11 cellular contexts compared by ENCODE assay signal in genomic region chr1:53145619-53145941, GRCh38. TPM values are rescaled to one million over a fixed set of nuclear protein-coding genes. Genes with fewer than 3 reads are reported as not detected.
A peak's percentile ranks its signal among the peaks of the same experiment; 100 is the strongest.
DNase-seq lines count a peak whose midpoint lies in the region; ATAC-seq, FAIRE-seq and TF ChIP-seq lines count a peak whose summit lies in the region.
"Had no signal": no experiment of that assay in that cellular context is flagged by ENCODE, and none has a peak within 500 bp of the region (broad histone marks: within the 10 kb centered on the region; RNA-seq: fewer than 3 reads in every experiment).

No MANE protein-coding gene starts in this region.

- H3K27ac ChIP-seq in A549, result peak overlapping the region; percentile 94 to 96
- peak overlapping the region; percentile 65 for H3K27ac ChIP-seq in RWPE2 (ENCODE audit: poor library complexity, severe bottlenecking)
- peak overlapping the region; percentile 48 to 98 for H3K27ac ChIP-seq in kidney (ENCODE audit: low read depth in 2 of 2, low read length in 2 of 2)
- no peak overlapping the region for H3K27ac ChIP-seq in gastrocnemius medialis

- H3K36me3 ChIP-seq in RWPE2 (ENCODE audit: low read depth) (no peaks in the 10 kb centered on the region), kidney (ENCODE audit: control insufficient read depth in 1 of 2, insufficient read depth in 2 of 2, low read length in 2 of 2) (no peaks in the 10 kb centered on the region), gastrocnemius medialis (no peaks in the 10 kb centered on the region)

- DNase-seq in A549 (ENCODE audit: low read depth in 1 of 2, low spot score in 1 of 2) (no peak), RWPE2 (ENCODE audit: low spot score) (no peak), kidney (no peak), progenitor cell of endocrine pancreas (ENCODE audit: low spot score, unreplicated experiment) (no peak), sciatic nerve (ENCODE audit: low spot score) (no peak), NOMO-1 treated with dmso at 0.1 percent for 144 hours (lab: John Stamatoyannopoulos, UW; ENCODE audit: unreplicated experiment) (no peak), gastrocnemius medialis (no peak)
- DNase-seq: activated CD4-positive, alpha-beta T cell treated with anti-CD3 and anti-CD28 coated beads for 4 hours; activated T-cell treated with anti-CD3 and anti-CD28 coated beads, Interleukin-2, amount 50 U/mL, for 1 hour had no signal

- intact Hi-C loops in kidney (cut with DNase I) (no loop called here), sciatic nerve (cut with DNase I) (no loop called here), gastrocnemius medialis (cut with DNase I; ENCODE audit: low total_unique reads) (no loop called here)

- H3K4me3 ChIP-seq in A549, result no peak overlapping the region
- no peak overlapping the region for H3K4me3 ChIP-seq in RWPE2 (ENCODE audit: severe bottlenecking)
- no peak overlapping the region for H3K4me3 ChIP-seq in kidney (ENCODE audit: low read length in 2 of 2)
- H3K4me3 ChIP-seq in gastrocnemius medialis, result no peak overlapping the region

- H3K4me3 Mint-ChIP-seq in progenitor cell of endocrine pancreas (ENCODE audit: low read depth), result no peak overlapping the region

- H3K9me3 Mint-ChIP-seq in progenitor cell of endocrine pancreas (ENCODE audit: low read depth), result no peaks in the 10 kb centered on the region

- in situ Hi-C loops in gastrocnemius medialis (cut with MboI; ENCODE audit: low sequenced_read_pairs in 4 of 4), result no loop called here

- peak overlapping the region; percentile 60 for H3K27ac Mint-ChIP-seq in progenitor cell of endocrine pancreas

- CTCF ChIA-PET in A549 (lab: Yijun Ruan, JAX), result interaction anchor here (0.7 to 2.0 kb wide), 6 partner anchors 13 to 303 kb away, joined by 3 to 7 read pairs (median 3); no protein-coding TSS in a partner anchor

- H3K27me3 ChIP-seq in RWPE2 (ENCODE audit: insufficient read depth, poor library complexity, severe bottlenecking), result no peaks in the 10 kb centered on the region
- no peaks in the 10 kb centered on the region for H3K27me3 ChIP-seq in gastrocnemius medialis

- peak overlapping the region; percentile 86 for H3K4me2 ChIP-seq in A549

- no peaks in the 10 kb centered on the region for H3K9me3 ChIP-seq in A549
- no peaks in the 10 kb centered on the region for H3K9me3 ChIP-seq in RWPE2 (ENCODE audit: severe bottlenecking)
- no peaks in the 10 kb centered on the region for H3K9me3 ChIP-seq in kidney (ENCODE audit: control insufficient read depth in 1 of 2, low read length in 2 of 2)
- no peaks in the 10 kb centered on the region for H3K9me3 ChIP-seq in gastrocnemius medialis

- ATAC-seq in A549 (no peak), RWPE2 (ENCODE audit: low read depth) (no peak), sciatic nerve (no peak), GM19324 (IDR thresholded peaks at IDR 0.05; ENCODE audit: low FRiP score, unreplicated experiment) (no peak), gastrocnemius medialis (no peak)

- no peak for TF ChIP-seq EP300 in A549 (IDR thresholded peaks at IDR 0.05)

- H3K27me3 Mint-ChIP-seq in progenitor cell of endocrine pancreas, result peaks cover 49% of the 10 kb centered on the region

- peak; percentile 40; the same call in 1 of the 2 replicates for TF ChIP-seq POLR2A in A549 (IDR thresholded peaks at IDR 0.05; ENCODE audit: low read length)
- no peak for TF ChIP-seq POLR2A in gastrocnemius medialis (IDR thresholded peaks at IDR 0.05)

- FAIRE-seq in A549 (lab: Jason Lieb, UNC), result no peak
- FAIRE-seq in kidney (lab: Jason Lieb, UNC), result no peak

- TF ChIP-seq CTCF in A549 (IDR thresholded peaks at IDR 0.05) (no peak), RWPE2 (IDR thresholded peaks at IDR 0.05; ENCODE audit: poor library complexity, severe bottlenecking) (no peak), kidney (IDR thresholded peaks at IDR 0.05; ENCODE audit: borderline replicate concordance, extremely low read depth, insufficient read depth) (no peak), progenitor cell of endocrine pancreas (IDR thresholded peaks at IDR 0.05; ENCODE audit: unreplicated experiment) (no peak), gastrocnemius medialis (IDR thresholded peaks at IDR 0.05 in 4 of 5, conservative IDR thresholded peaks at IDR 0.05 in 1 of 5) (no peak)

- 16% methylated on average over 4 of the region's 5 CpGs for WGBS in A549 (ENCODE audit: missing lambda C conversion rate)

- no peaks in the 10 kb centered on the region for H3K36me3 Mint-ChIP-seq in progenitor cell of endocrine pancreas (ENCODE audit: insufficient read depth)

- no peak for TF ChIP-seq RAD21 in A549 (conservative IDR thresholded peaks at IDR 0.05 in 1 of 2, IDR thresholded peaks at IDR 0.05 in 1 of 2)

- no peak overlapping the region for H3K9ac ChIP-seq in kidney (ENCODE audit: low read length in 2 of 2)

- POLR2A ChIA-PET in A549 (lab: Yijun Ruan, JAX), result interaction anchor here (0.6 kb wide), 1 partner anchor 132 kb away, joined by 3 read pairs; no protein-coding TSS in a partner anchor

- H3K4me1 Mint-ChIP-seq in progenitor cell of endocrine pancreas (ENCODE audit: low read depth), result peaks cover 16% of the 10 kb centered on the region

- H3K4me1 ChIP-seq in A549 (peaks cover 44% of the 10 kb centered on the region), RWPE2 (ENCODE audit: insufficient read depth, poor library complexity, severe bottlenecking) (peaks cover 26% of the 10 kb centered on the region), kidney (ENCODE audit: control insufficient read depth in 1 of 2, insufficient read depth in 1 of 2, low read depth in 1 of 2, low read length in 2 of 2) (peaks cover 10% of the 10 kb centered on the region in 2 donors), gastrocnemius medialis (peaks cover 0 to 2% of the 10 kb centered on the region in 2 donors)

TF ChIP-seq in A549, 52 proteins besides CTCF, POLR2A, EP300 and RAD21:
- TF ChIP-seq MYC (IDR thresholded peaks at IDR 0.05; ENCODE audit: borderline replicate concordance, low read length), result no peak
- no peak for TF ChIP-seq MAFK (IDR thresholded peaks at IDR 0.05; ENCODE audit: partially characterized antibody)
- no peak for TF ChIP-seq BHLHE40 (IDR thresholded peaks at IDR 0.05; ENCODE audit: low read depth, low read length)
- TF ChIP-seq HOXB13 (CRISPR knock-in tag; IDR thresholded peaks at IDR 0.05; ENCODE audit: low read depth), result no peak
- TF ChIP-seq, protein P1, sequence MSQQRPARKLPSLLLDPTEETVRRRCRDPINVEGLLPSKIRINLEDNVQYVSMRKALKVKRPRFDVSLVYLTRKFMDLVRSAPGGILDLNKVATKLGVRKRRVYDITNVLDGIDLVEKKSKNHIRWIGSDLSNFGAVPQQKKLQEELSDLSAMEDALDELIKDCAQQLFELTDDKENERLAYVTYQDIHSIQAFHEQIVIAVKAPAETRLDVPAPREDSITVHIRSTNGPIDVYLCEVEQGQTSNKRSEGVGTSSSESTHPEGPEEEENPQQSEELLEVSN (IDR thresholded peaks at IDR 0.05; ENCODE audit: borderline replicate concordance, low read depth), result no peak
- no peak for TF ChIP-seq CHD2 (IDR thresholded peaks at IDR 0.05; ENCODE audit: low read length, partially characterized antibody)
- TF ChIP-seq MAZ (IDR thresholded peaks at IDR 0.05; ENCODE audit: borderline replicate concordance, low read depth, low read length), result no peak
- TF ChIP-seq PHF8 (IDR thresholded peaks at IDR 0.05; ENCODE audit: borderline replicate concordance, low read depth), result no peak
- TF ChIP-seq, protein P2, sequence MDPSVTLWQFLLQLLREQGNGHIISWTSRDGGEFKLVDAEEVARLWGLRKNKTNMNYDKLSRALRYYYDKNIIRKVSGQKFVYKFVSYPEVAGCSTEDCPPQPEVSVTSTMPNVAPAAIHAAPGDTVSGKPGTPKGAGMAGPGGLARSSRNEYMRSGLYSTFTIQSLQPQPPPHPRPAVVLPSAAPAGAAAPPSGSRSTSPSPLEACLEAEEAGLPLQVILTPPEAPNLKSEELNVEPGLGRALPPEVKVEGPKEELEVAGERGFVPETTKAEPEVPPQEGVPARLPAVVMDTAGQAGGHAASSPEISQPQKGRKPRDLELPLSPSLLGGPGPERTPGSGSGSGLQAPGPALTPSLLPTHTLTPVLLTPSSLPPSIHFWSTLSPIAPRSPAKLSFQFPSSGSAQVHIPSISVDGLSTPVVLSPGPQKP (IDR thresholded peaks at IDR 0.05; ENCODE audit: low read depth, low read length), result no peak
- no peak for TF ChIP-seq RARB (CRISPR knock-in tag; IDR thresholded peaks at IDR 0.05)
- no peak for TF ChIP-seq JUN (IDR thresholded peaks at IDR 0.05)
- no peak for TF ChIP-seq TFCP2L1 (CRISPR knock-in tag; IDR thresholded peaks at IDR 0.05)
- no peak for TF ChIP-seq FOSL2 (IDR thresholded peaks at IDR 0.05)
- no peak for TF ChIP-seq FOSL2 (CRISPR knock-in tag; IDR thresholded peaks at IDR 0.05)

RNA-seq across cellular contexts. Expression of gene SLC1A7, which starts 3.1 kb away (rescaled TPM):
- polyA plus RNA-seq in A549 (2011; rRNA removed), result 0.12 TPM in 2 replicates
- polyA plus RNA-seq in A549 (2012; cell fraction: cytosol; rRNA removed), result 0.08 and 0.09 TPM in 2 replicates
- polyA plus RNA-seq in A549 (2012; cell fraction: nucleus; rRNA removed), result 0.24 and 0.25 TPM in 2 replicates
- polyA plus RNA-seq in A549 (2017; fragmentation: RNase III; extraction: RNeasy Plus Mini Kit Qiagen cat#74134 plus additional on column Dnase treatment), result 0.03 to 0.07 TPM (median 0.04 TPM) in 3 replicates
- 0.12 TPM in 1 of 2 replicates, not detected in the other for polyA minus RNA-seq in A549 (2011; rRNA and poly(A)+ RNA removed)
- not detected for total RNA-seq in kidney
- polyA plus RNA-seq in kidney (ENCODE audit: insufficient read depth, low read depth, low replicate concordance), result 1.0 TPM
- total RNA-seq in progenitor cell of endocrine pancreas, result not detected in 2 replicates
- total RNA-seq in sciatic nerve, result 0.89 TPM
- total RNA-seq in gastrocnemius medialis, result 1 to 10 TPM in 1 of 4 donors, under 1 TPM in 2, not detected in 1; 0.24 to 1.1 (median 0.25) TPM
- total RNA-seq: T-helper 2 cell treated with Interferon-gamma antibody and Interleukin-4, amounts not matched to agents 100 ng/mL and 5 ng/mL, for 36 hours had no signal

RNA-seq across cellular contexts. Expression of gene CPT2, which starts 51.0 kb away (rescaled TPM):
- 8.4 and 10.0 TPM in 2 replicates for polyA plus RNA-seq in A549 (2011; rRNA removed)
- polyA plus RNA-seq in A549 (2012; cell fraction: cytosol; rRNA removed), result 6.3 and 7.7 TPM in 2 replicates
- 6.0 and 6.4 TPM in 2 replicates for polyA plus RNA-seq in A549 (2012; cell fraction: nucleus; rRNA removed)
- polyA plus RNA-seq in A549 (2017; fragmentation: RNase III; extraction: RNeasy Plus Mini Kit Qiagen cat#74134 plus additional on column Dnase treatment), result 5.5 to 5.9 TPM (median 5.6 TPM) in 3 replicates
- 8.7 and 9.1 TPM in 2 replicates for polyA minus RNA-seq in A549 (2011; rRNA and poly(A)+ RNA removed)
- 24.2 TPM for total RNA-seq in kidney
- polyA plus RNA-seq in kidney (ENCODE audit: insufficient read depth, low read depth, low replicate concordance), result 57.7 TPM
- total RNA-seq in progenitor cell of endocrine pancreas, result 21.7 and 21.9 TPM in 2 replicates
- total RNA-seq in sciatic nerve, result 10.1 TPM
- total RNA-seq in gastrocnemius medialis, result 10 to 100 TPM; 13.3 to 30.6 (median 26.6) TPM

Comparison
In these comparisons a context has a peak if more than half of its experiments do, and no peak if none do; other contexts are left out.
1. H3K27ac ChIP-seq: peak in A549 (2 of 2), RWPE2 (single experiment) and kidney (2 of 2); none in gastrocnemius medialis (0 of 4).